ENCODE assay signal across 31 cellular contexts in genomic region chr11:59262419-59262818, GRCh38. TPM values are rescaled to one million over a fixed set of nuclear protein-coding genes. Genes with fewer than 3 reads are reported as not detected.
"Had no signal": no experiment of that assay in that cellular context is flagged by ENCODE, and none has a peak within 500 bp of the region (broad histone marks: within the 10 kb centered on the region; RNA-seq: fewer than 3 reads in every experiment).

No MANE protein-coding gene starts in this region.

- H3K36me3 Mint-ChIP-seq: mesothelial cell of epicardium; naive thymus-derived CD8-positive, alpha-beta T cell had no signal

- H3K4me2 ChIP-seq: smooth muscle cell had no signal

- H3K27ac ChIP-seq: esophagus squamous epithelium, heart right ventricle, left lung, prostate gland, right atrium auricular region, suprapubic skin, transverse colon, vagina had no signal

- H3K4me3 ChIP-seq: esophagus squamous epithelium, heart right ventricle, left lung, prostate gland, right atrium auricular region, smooth muscle cell, suprapubic skin, transverse colon, vagina had no signal

- H3K4me1 ChIP-seq: esophagus squamous epithelium, heart right ventricle, left lung, prostate gland, right atrium auricular region, suprapubic skin, transverse colon, vagina had no signal

- H3K9me3 ChIP-seq: esophagus squamous epithelium, heart right ventricle, left lung, prostate gland, right atrium auricular region, suprapubic skin, transverse colon, vagina had no signal

- H3K4me1 Mint-ChIP-seq: stimulated activated naive CD8-positive, alpha-beta T cell treated with anti-CD3 and anti-CD28 coated beads, Interleukin-15, amount 100 ng/mL, for 72 hours had no signal

- FAIRE-seq: colon, endometrium, islet of Langerhans had no signal

- H3K27me3 ChIP-seq: esophagus squamous epithelium, heart right ventricle, left lung, right atrium auricular region, suprapubic skin, transverse colon, vagina had no signal

- DNase-seq: effector memory CD4-positive, alpha-beta T cell; erythroblast; esophagus squamous epithelium; foreskin melanocyte; glutamatergic neuron; heart right ventricle; hippocampal formation; left cardiac atrium; left lung; mesenchymal stem cell; naive thymus-derived CD8-positive, alpha-beta T cell; nephron progenitor cell; stimulated activated CD4-positive, alpha-beta T cell treated with anti-CD3 and anti-CD28 coated beads, Interleukin-12 subunit alpha, Interleukin-12 subunit beta, amount 100 ng/mL, for 4 hours; stimulated activated CD4-positive, alpha-beta T cell treated with anti-CD3 and anti-CD28 coated beads, Interleukin-1b, Interleukin-23, amount 100 ng/mL, for 48 hours; stimulated activated CD4-positive, alpha-beta T cell treated with anti-CD3 and anti-CD28 coated beads, Interleukin-4, amount 100 ng/mL, for 1 hour; stimulated activated CD8-positive, alpha-beta memory T cell treated with anti-CD3 and anti-CD28 coated beads, Interleukin-4, amount 100 ng/mL, for 48 hours; stimulated activated naive CD8-positive, alpha-beta T cell treated with anti-CD3 and anti-CD28 coated beads, Interleukin-15, amount 100 ng/mL, for 72 hours; transverse colon had no signal

- H3K4me3 Mint-ChIP-seq: mesothelial cell of epicardium; naive thymus-derived CD8-positive, alpha-beta T cell; nephron progenitor cell; stimulated activated naive CD8-positive, alpha-beta T cell treated with anti-CD3 and anti-CD28 coated beads, Interleukin-15, amount 100 ng/mL, for 72 hours had no signal

- H3K36me3 ChIP-seq: esophagus squamous epithelium, heart right ventricle, left lung, prostate gland, right atrium auricular region, suprapubic skin, transverse colon, vagina had no signal

- H3K27ac Mint-ChIP-seq: mesothelial cell of epicardium; nephron progenitor cell; stimulated activated naive CD8-positive, alpha-beta T cell treated with anti-CD3 and anti-CD28 coated beads, Interleukin-15, amount 100 ng/mL, for 72 hours had no signal

- H3K9me3 Mint-ChIP-seq: mesothelial cell of epicardium; naive thymus-derived CD8-positive, alpha-beta T cell; nephron progenitor cell; stimulated activated naive CD8-positive, alpha-beta T cell treated with anti-CD3 and anti-CD28 coated beads, Interleukin-15, amount 100 ng/mL, for 72 hours had no signal

- ATAC-seq: left cardiac atrium; left lung; naive thymus-derived CD8-positive, alpha-beta T cell; sciatic nerve; stimulated activated naive CD8-positive, alpha-beta T cell treated with anti-CD3 and anti-CD28 coated beads, Interleukin-15, amount 100 ng/mL, for 72 hours had no signal

RNA-seq across cellular contexts. Expression of gene MPEG1, which starts 49.7 kb away (rescaled TPM):
- total RNA-seq: kidney epithelial cell, lung microvascular endothelial cell, mesothelial cell of epicardium, osteocyte had no signal
